Comparison of ENCODE assay signal across 13 cellular contexts in the genomic region with DNA sequence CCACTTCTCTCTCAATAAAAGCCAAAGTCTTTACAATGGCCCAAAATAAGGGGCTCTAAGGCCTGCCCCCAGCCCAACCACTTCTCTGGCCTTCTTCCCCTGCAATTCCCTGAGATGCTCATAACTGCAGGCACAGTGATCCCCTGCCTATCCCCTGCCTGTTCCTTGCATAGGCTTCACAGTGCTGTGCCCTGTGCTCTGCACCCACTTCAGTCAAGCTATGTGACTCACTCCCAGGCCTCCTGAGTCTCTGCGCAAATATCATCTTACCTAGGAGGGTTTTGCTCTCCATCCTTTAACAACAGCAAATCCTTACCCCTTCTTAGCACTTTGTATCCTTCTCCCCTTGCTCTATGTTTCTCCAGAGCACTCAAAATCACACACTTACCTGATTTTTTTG.
A peak's percentile ranks its signal among the peaks of the same experiment; 100 is the strongest.
DNase-seq lines count a peak whose midpoint lies in the region; ATAC-seq and TF ChIP-seq lines count a peak whose summit lies in the region.
"Had no signal": no experiment of that assay in that cellular context is flagged by ENCODE, and none has a peak within 500 bp of the region (broad histone marks: within the 10 kb centered on the region; RNA-seq: fewer than 3 reads in every experiment).

No MANE protein-coding gene starts in this region.

- no peaks in the 10 kb centered on the region for H3K36me3 ChIP-seq in neural progenitor cell

- no peak overlapping the region for H3K27ac ChIP-seq in neural progenitor cell
- H3K27ac ChIP-seq: A549 had no signal

- H3K27me3 Mint-ChIP-seq in HFFc6 (ENCODE audit: insufficient read depth) (peaks cover 2% of the 10 kb centered on the region; the same call in 1 of the 2 replicates), neural progenitor cell (ENCODE audit: insufficient read depth, low read depth) (peaks cover 15% of the 10 kb centered on the region)

- H3K36me3 Mint-ChIP-seq in HFFc6 (ENCODE audit: low read depth) (0 out of 2 replicates have a peak, but pooled peaks cover 4% of the 10 kb centered on the region), neural progenitor cell (no peaks in the 10 kb centered on the region)
- H3K36me3 Mint-ChIP-seq: CD14-positive monocyte; CD8-positive, alpha-beta T cell had no signal

- H3K79me2 ChIP-seq in neural progenitor cell (ENCODE audit: low read depth) = no peaks in the 10 kb centered on the region

- H3K27ac Mint-ChIP-seq in HFFc6 (peak overlapping the region; percentile 9; the same call in 1 of the 2 replicates), neural progenitor cell (peak overlapping the region; percentile 48)
- H3K27ac Mint-ChIP-seq: CD14-positive monocyte; CD8-positive, alpha-beta T cell had no signal

- peaks cover 12% of the 10 kb centered on the region for H3K4me1 ChIP-seq in neural progenitor cell
- H3K4me1 ChIP-seq: A549 had no signal

- no peak overlapping the region for H3K4me2 ChIP-seq in neural progenitor cell
- H3K4me2 ChIP-seq: A549 had no signal

- H3K27me3 ChIP-seq in neural progenitor cell = peaks cover 7% of the 10 kb centered on the region

- no peaks in the 10 kb centered on the region for H4K20me1 ChIP-seq in neural progenitor cell (ENCODE audit: low read depth)

- H3K9me3 ChIP-seq in neural progenitor cell (ENCODE audit: low read depth) = no peaks in the 10 kb centered on the region
- H3K9me3 ChIP-seq: A549 had no signal

- H2AFZ ChIP-seq in neural progenitor cell (replicated peaks) = no peak overlapping the region

- H3K9ac ChIP-seq in neural progenitor cell = no peak overlapping the region

- no peak overlapping the region for H3K4me3 Mint-ChIP-seq in HFFc6
- peak overlapping the region; percentile 19 for H3K4me3 Mint-ChIP-seq in neural progenitor cell
- H3K4me3 Mint-ChIP-seq: CD14-positive monocyte; CD8-positive, alpha-beta T cell had no signal

- DNase-seq in HFFc6 (no peak), islet precursor cell (peak; percentile 61), neural progenitor cell (ENCODE audit: low spot score) (no peak), NCI-H146 (lab: John Stamatoyannopoulos, UW) (no peak)
- DNase-seq: CD8-positive, alpha-beta T cell; COR-L47; DMS153; GF-D8; HCEC 1CT had no signal

- H3K4me1 Mint-ChIP-seq in HFFc6 (ENCODE audit: low read depth) (peaks cover 63% of the 10 kb centered on the region), neural progenitor cell (peaks cover 19% of the 10 kb centered on the region)
- H3K4me1 Mint-ChIP-seq: CD14-positive monocyte had no signal

- ATAC-seq in HG03342 (IDR thresholded peaks at IDR 0.05; ENCODE audit: unreplicated experiment) (no peak), HG02981 (IDR thresholded peaks at IDR 0.05; ENCODE audit: unreplicated experiment) (no peak)
- ATAC-seq: A549; CD8-positive, alpha-beta T cell had no signal

- no peaks in the 10 kb centered on the region for H3K9me3 Mint-ChIP-seq in HFFc6
- H3K9me3 Mint-ChIP-seq in neural progenitor cell = peaks cover 17% of the 10 kb centered on the region
- H3K9me3 Mint-ChIP-seq: CD8-positive, alpha-beta T cell had no signal

- TF ChIP-seq CTCF in HFFc6 (IDR thresholded peaks at IDR 0.05) (no peak), neural progenitor cell (IDR thresholded peaks at IDR 0.05) (no peak)

- no peaks in the 10 kb centered on the region for H3F3A ChIP-seq in neural progenitor cell (ENCODE audit: low read depth)

- no peak overlapping the region for H3K4me3 ChIP-seq in neural progenitor cell
- H3K4me3 ChIP-seq: A549 had no signal
